In genomic region chr16:85523602-85524364, GRCh38 we compare ENCODE assay signal across 1 cellular context.
TF ChIP-seq lines count a peak whose summit lies in the region.

No MANE protein-coding gene starts in this region.

TF ChIP-seq in HepG2, 621 proteins besides CTCF, POLR2A, EP300 and RAD21 (continued from another document and continues in another):
- TF ChIP-seq, protein P1, sequence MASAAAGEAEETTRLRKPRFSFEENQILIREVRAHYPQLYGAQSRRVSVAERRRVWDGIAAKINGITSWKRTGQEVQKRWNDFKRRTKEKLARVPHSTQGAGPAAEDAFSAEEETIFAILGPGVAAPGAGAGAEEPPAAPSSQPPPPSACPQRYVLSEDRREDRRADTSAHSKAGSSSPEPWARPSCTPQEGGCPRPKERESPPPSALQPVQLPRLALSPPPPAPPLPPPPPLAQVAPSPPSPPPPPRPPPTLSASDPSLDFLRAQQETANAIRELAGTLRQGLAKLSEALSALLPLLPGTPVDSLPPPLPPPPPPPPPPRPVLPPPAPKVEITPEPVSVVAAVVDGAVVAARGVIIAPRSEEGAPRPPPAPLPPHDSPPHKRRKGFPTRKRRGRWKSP (CRISPR knock-in tag; IDR thresholded peaks at IDR 0.05) = peak; percentile 71; the same call in 1 of the 2 replicates
- TF ChIP-seq SMAD1 (CRISPR knock-in tag; IDR thresholded peaks at IDR 0.05; ENCODE audit: borderline replicate concordance, low read depth) = no peak
- no peak for TF ChIP-seq ZNF770 (CRISPR knock-in tag; IDR thresholded peaks at IDR 0.05)
- TF ChIP-seq SOX13 (IDR thresholded peaks at IDR 0.05) = no peak
- peak in 1 of 2 experiments; percentile 54; a peak in 1 of 4 replicates for TF ChIP-seq SOX13 (CRISPR knock-in tag; conservative IDR thresholded peaks at IDR 0.05 in 1 of 2, IDR thresholded peaks at IDR 0.05 in 1 of 2)
- TF ChIP-seq ZNF441 (CRISPR knock-in tag; IDR thresholded peaks at IDR 0.05; ENCODE audit: borderline replicate concordance) = peak; percentile 49; the same call in 1 of the 2 replicates
- TF ChIP-seq ZNF768 (CRISPR knock-in tag; IDR thresholded peaks at IDR 0.05) = peak; percentile 95; the same call in 1 of the 2 replicates
- TF ChIP-seq, protein P2, sequence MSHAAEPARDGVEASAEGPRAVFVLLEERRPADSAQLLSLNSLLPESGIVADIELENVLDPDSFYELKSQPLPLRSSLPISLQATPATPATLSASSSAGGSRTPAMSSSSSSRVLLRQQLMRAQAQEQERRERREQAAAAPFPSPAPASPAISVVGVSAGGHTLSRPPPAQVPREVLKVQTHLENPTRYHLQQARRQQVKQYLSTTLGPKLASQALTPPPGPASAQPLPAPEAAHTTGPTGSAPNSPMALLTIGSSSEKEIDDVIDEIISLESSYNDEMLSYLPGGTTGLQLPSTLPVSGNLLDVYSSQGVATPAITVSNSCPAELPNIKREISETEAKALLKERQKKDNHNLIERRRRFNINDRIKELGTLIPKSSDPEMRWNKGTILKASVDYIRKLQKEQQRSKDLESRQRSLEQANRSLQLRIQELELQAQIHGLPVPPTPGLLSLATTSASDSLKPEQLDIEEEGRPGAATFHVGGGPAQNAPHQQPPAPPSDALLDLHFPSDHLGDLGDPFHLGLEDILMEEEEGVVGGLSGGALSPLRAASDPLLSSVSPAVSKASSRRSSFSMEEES (CRISPR knock-in tag; IDR thresholded peaks at IDR 0.05) = 0 out of 2 replicates have a peak, but pooled peaks have one; percentile 35
- no peak for TF ChIP-seq ESRRA (CRISPR knock-in tag; IDR thresholded peaks at IDR 0.05; ENCODE audit: low read depth)
- no peak for TF ChIP-seq ATF7 (IDR thresholded peaks at IDR 0.05)
- no peak; the same call in 1 of the 2 replicates for TF ChIP-seq ATF7 (CRISPR knock-in tag; IDR thresholded peaks at IDR 0.05)
- TF ChIP-seq ZNF33B (CRISPR knock-in tag; IDR thresholded peaks at IDR 0.05) = 0 out of 2 replicates have a peak, but pooled peaks have one; percentile 74
- TF ChIP-seq ZNF232 (CRISPR knock-in tag; IDR thresholded peaks at IDR 0.05; ENCODE audit: borderline replicate concordance) = peak; percentile 40; the same call in 1 of the 2 replicates
- peak; percentile 88 for TF ChIP-seq ZMYM3 (CRISPR knock-in tag; IDR thresholded peaks at IDR 0.05)
- peak; percentile 95 for TF ChIP-seq ZNF292 (CRISPR knock-in tag; IDR thresholded peaks at IDR 0.05; ENCODE audit: borderline replicate concordance, low read depth)
- TF ChIP-seq, protein P3, sequence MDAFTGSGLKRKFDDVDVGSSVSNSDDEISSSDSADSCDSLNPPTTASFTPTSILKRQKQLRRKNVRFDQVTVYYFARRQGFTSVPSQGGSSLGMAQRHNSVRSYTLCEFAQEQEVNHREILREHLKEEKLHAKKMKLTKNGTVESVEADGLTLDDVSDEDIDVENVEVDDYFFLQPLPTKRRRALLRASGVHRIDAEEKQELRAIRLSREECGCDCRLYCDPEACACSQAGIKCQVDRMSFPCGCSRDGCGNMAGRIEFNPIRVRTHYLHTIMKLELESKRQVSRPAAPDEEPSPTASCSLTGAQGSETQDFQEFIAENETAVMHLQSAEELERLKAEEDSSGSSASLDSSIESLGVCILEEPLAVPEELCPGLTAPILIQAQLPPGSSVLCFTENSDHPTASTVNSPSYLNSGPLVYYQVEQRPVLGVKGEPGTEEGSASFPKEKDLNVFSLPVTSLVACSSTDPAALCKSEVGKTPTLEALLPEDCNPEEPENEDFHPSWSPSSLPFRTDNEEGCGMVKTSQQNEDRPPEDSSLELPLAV (CRISPR knock-in tag; conservative IDR thresholded peaks at IDR 0.05; ENCODE audit: low read depth) = no peak
- TF ChIP-seq, protein P4, sequence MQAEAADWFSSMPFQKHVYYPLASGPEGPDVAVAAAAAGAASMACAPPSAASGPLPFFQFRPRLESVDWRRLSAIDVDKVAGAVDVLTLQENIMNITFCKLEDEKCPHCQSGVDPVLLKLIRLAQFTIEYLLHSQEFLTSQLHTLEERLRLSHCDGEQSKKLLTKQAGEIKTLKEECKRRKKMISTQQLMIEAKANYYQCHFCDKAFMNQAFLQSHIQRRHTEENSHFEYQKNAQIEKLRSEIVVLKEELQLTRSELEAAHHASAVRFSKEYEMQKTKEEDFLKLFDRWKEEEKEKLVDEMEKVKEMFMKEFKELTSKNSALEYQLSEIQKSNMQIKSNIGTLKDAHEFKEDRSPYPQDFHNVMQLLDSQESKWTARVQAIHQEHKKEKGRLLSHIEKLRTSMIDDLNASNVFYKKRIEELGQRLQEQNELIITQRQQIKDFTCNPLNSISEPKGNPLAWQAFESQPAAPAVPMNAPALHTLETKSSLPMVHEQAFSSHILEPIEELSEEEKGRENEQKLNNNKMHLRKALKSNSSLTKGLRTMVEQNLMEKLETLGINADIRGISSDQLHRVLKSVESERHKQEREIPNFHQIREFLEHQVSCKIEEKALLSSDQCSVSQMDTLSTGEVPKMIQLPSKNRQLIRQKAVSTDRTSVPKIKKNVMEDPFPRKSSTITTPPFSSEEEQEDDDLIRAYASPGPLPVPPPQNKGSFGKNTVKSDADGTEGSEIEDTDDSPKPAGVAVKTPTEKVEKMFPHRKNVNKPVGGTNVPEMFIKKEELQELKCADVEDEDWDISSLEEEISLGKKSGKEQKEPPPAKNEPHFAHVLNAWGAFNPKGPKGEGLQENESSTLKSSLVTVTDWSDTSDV (CRISPR knock-in tag; IDR thresholded peaks at IDR 0.05) = peak; percentile 81; the same call in 1 of the 2 replicates
- peak; percentile 64 for TF ChIP-seq PTBP1 (IDR thresholded peaks at IDR 0.05; ENCODE audit: low read depth, low read length, poor library complexity, severe bottlenecking)
- no peak for TF ChIP-seq ZNF784 (CRISPR knock-in tag; IDR thresholded peaks at IDR 0.05; ENCODE audit: borderline replicate concordance)
- TF ChIP-seq ZNF883 (CRISPR knock-in tag; IDR thresholded peaks at IDR 0.05; ENCODE audit: not compliant biosample characterization) = no peak
- no peak for TF ChIP-seq PBX2 (CRISPR knock-in tag; IDR thresholded peaks at IDR 0.05)
- no peak for TF ChIP-seq SETDB1 (CRISPR knock-in tag; IDR thresholded peaks at IDR 0.05; ENCODE audit: borderline replicate concordance)
- peak; percentile 75 for TF ChIP-seq HOXA3 (CRISPR knock-in tag; IDR thresholded peaks at IDR 0.05)
- peak; percentile 46 for TF ChIP-seq ZBTB43 (CRISPR knock-in tag; conservative IDR thresholded peaks at IDR 0.05)
- 0 out of 2 replicates have a peak, but pooled peaks have one; percentile 3 for TF ChIP-seq MTERF4 (CRISPR knock-in tag; IDR thresholded peaks at IDR 0.05)
- peak; percentile 74 for TF ChIP-seq SALL1 (CRISPR knock-in tag; IDR thresholded peaks at IDR 0.05)
- TF ChIP-seq CCDC6 (CRISPR knock-in tag; IDR thresholded peaks at IDR 0.05) = peak; percentile 78; the same call in 1 of the 2 replicates
- peak; percentile 75 for TF ChIP-seq ZNF687 (CRISPR knock-in tag; IDR thresholded peaks at IDR 0.05)
- TF ChIP-seq RBFOX2 (IDR thresholded peaks at IDR 0.05; ENCODE audit: low read depth, low read length) = peak; percentile 70; the same call in 1 of the 2 replicates
- TF ChIP-seq AGO2 (optimal IDR thresholded peaks at IDR 0.05; ENCODE audit: low read depth, low read length) = peak; percentile 43
- peak; percentile 76; the same call in 1 of the 2 replicates for TF ChIP-seq ZNF274 (CRISPR knock-in tag; IDR thresholded peaks at IDR 0.05)
- no peak; the same call in 1 of the 2 replicates for TF ChIP-seq KDM2A (CRISPR knock-in tag; IDR thresholded peaks at IDR 0.05; ENCODE audit: borderline replicate concordance, low read depth)
- TF ChIP-seq CAMTA2 (CRISPR knock-in tag; IDR thresholded peaks at IDR 0.05; ENCODE audit: borderline replicate concordance) = peak; percentile 59; the same call in 1 of the 2 replicates
- TF ChIP-seq PHF21A (CRISPR knock-in tag; IDR thresholded peaks at IDR 0.05) = peak; percentile 50; the same call in 1 of the 2 replicates
- 0 out of 2 replicates have a peak, but pooled peaks have one; percentile 58 for TF ChIP-seq AKAP8 (CRISPR knock-in tag; IDR thresholded peaks at IDR 0.05)
- 0 out of 2 replicates have a peak, but pooled peaks have one; percentile 41 for TF ChIP-seq GABPB1 (CRISPR knock-in tag; IDR thresholded peaks at IDR 0.05)
- no peak for TF ChIP-seq RFX3 (CRISPR knock-in tag; IDR thresholded peaks at IDR 0.05)
- no peak; the same call in 1 of the 2 replicates for TF ChIP-seq ZNF337 (CRISPR knock-in tag; IDR thresholded peaks at IDR 0.05; ENCODE audit: borderline replicate concordance, low read depth)
- peak; percentile 78; the same call in 1 of the 2 replicates for TF ChIP-seq ZNF547 (CRISPR knock-in tag; IDR thresholded peaks at IDR 0.05)
- no peak for TF ChIP-seq CREB3 (CRISPR knock-in tag; IDR thresholded peaks at IDR 0.05)
- TF ChIP-seq ZNF331 (CRISPR knock-in tag; IDR thresholded peaks at IDR 0.05) = peak; percentile 54; the same call in 1 of the 2 replicates
